In genomic region chr1:112716133-112716720, GRCh38 we compare ENCODE assay signal across 8 cellular contexts. TPM values are rescaled to one million over a fixed set of nuclear protein-coding genes. Genes with fewer than 3 reads are reported as not detected.
DNase-seq lines count a peak whose midpoint lies in the region; ATAC-seq, FAIRE-seq and TF ChIP-seq lines count a peak whose summit lies in the region.

No MANE protein-coding gene starts in this region.

- ATAC-seq in GM19463 (IDR thresholded peaks at IDR 0.05; ENCODE audit: unreplicated experiment) (peak; percentile 29), RWPE2 (ENCODE audit: low read depth) (peak; percentile 73)
- peak; percentile 39 for ATAC-seq in stimulated activated naive CD8-positive, alpha-beta T cell treated with anti-CD3 and anti-CD28 coated beads, Interleukin-15, amount 100 ng/mL, for 72 hours

- peaks cover 34% of the 10 kb centered on the region for H3K27me3 Mint-ChIP-seq in neural progenitor cell (ENCODE audit: insufficient read depth, low read depth)
- H3K27me3 Mint-ChIP-seq in stimulated activated naive CD8-positive, alpha-beta T cell treated with anti-CD3 and anti-CD28 coated beads, Interleukin-15, amount 100 ng/mL, for 72 hours, result peaks cover 63% of the 10 kb centered on the region

- no peak for FAIRE-seq in frontal cortex (lab: Jason Lieb, UNC)

- H3K4me3 Mint-ChIP-seq in neural progenitor cell, result peak overlapping the region; percentile 88
- H3K4me3 Mint-ChIP-seq in stimulated activated naive CD8-positive, alpha-beta T cell treated with anti-CD3 and anti-CD28 coated beads, Interleukin-15, amount 100 ng/mL, for 72 hours, result peak overlapping the region; percentile 89 to 96

- H3K4me1 ChIP-seq in BLaER1 (peaks cover 43% of the 10 kb centered on the region), RWPE2 (ENCODE audit: insufficient read depth, poor library complexity, severe bottlenecking) (no peaks in the 10 kb centered on the region), neural progenitor cell (peaks cover 21% of the 10 kb centered on the region)

- H3K27me3 ChIP-seq in BLaER1 (peaks cover 21% of the 10 kb centered on the region), RWPE2 (ENCODE audit: insufficient read depth, poor library complexity, severe bottlenecking) (no peaks in the 10 kb centered on the region), neural progenitor cell (peaks cover 87% of the 10 kb centered on the region)

- TF ChIP-seq CTCF in RWPE2 (IDR thresholded peaks at IDR 0.05; ENCODE audit: poor library complexity, severe bottlenecking) (peak; percentile 94), neural progenitor cell (IDR thresholded peaks at IDR 0.05) (peak; percentile 95)

- H3K9me3 ChIP-seq in BLaER1 (no peaks in the 10 kb centered on the region), RWPE2 (ENCODE audit: severe bottlenecking) (no peaks in the 10 kb centered on the region), neural progenitor cell (ENCODE audit: low read depth) (no peaks in the 10 kb centered on the region)

- H4K20me1 ChIP-seq in BLaER1, result peaks cover 14% of the 10 kb centered on the region
- peaks cover 15% of the 10 kb centered on the region for H4K20me1 ChIP-seq in neural progenitor cell (ENCODE audit: low read depth)

- DNase-seq in M059J (ENCODE audit: low read depth), result peak; percentile 89
- no peak for DNase-seq in RWPE2 (ENCODE audit: low spot score)
- DNase-seq in activated effector memory CD4-positive, alpha-beta T cell treated with anti-CD3 and anti-CD28 coated beads, Interleukin-2, amount 50 U/mL, for 16 hours, result peak; percentile 92
- DNase-seq in frontal cortex (ENCODE audit: low spot score in 2 of 2), result peak; percentile 86 to 90
- DNase-seq in neural progenitor cell (ENCODE audit: low spot score), result peak; percentile 94
- peak; percentile 70 to 73 for DNase-seq in stimulated activated naive CD8-positive, alpha-beta T cell treated with anti-CD3 and anti-CD28 coated beads, Interleukin-15, amount 100 ng/mL, for 72 hours

- H3K4me3 ChIP-seq in BLaER1, result peak overlapping the region; percentile 75
- H3K4me3 ChIP-seq in RWPE2 (ENCODE audit: severe bottlenecking), result peak overlapping the region; percentile 47
- H3K4me3 ChIP-seq in neural progenitor cell, result peak overlapping the region; percentile 60

- H3K36me3 ChIP-seq in BLaER1, result no peaks in the 10 kb centered on the region
- H3K36me3 ChIP-seq in RWPE2 (ENCODE audit: low read depth), result no peaks in the 10 kb centered on the region
- no peaks in the 10 kb centered on the region for H3K36me3 ChIP-seq in neural progenitor cell

- H3K4me2 ChIP-seq in BLaER1 (peak overlapping the region; percentile 99), neural progenitor cell (peak overlapping the region; percentile 91)

- peaks cover 4% of the 10 kb centered on the region for H3K36me3 Mint-ChIP-seq in neural progenitor cell

- H3K27ac ChIP-seq in BLaER1 (no peak overlapping the region), RWPE2 (ENCODE audit: poor library complexity, severe bottlenecking) (peak overlapping the region; percentile 11), neural progenitor cell (no peak overlapping the region)

- peaks cover 14% of the 10 kb centered on the region for H3F3A ChIP-seq in neural progenitor cell (ENCODE audit: low read depth)

- H3K79me2 ChIP-seq in neural progenitor cell (ENCODE audit: low read depth), result no peaks in the 10 kb centered on the region

- H3K4me1 Mint-ChIP-seq in neural progenitor cell, result peaks cover 16% of the 10 kb centered on the region
- H3K4me1 Mint-ChIP-seq in stimulated activated naive CD8-positive, alpha-beta T cell treated with anti-CD3 and anti-CD28 coated beads, Interleukin-15, amount 100 ng/mL, for 72 hours, result peaks cover 54% of the 10 kb centered on the region

- H2AFZ ChIP-seq in neural progenitor cell (replicated peaks), result no peak overlapping the region

- H3K27ac Mint-ChIP-seq in neural progenitor cell, result no peak overlapping the region
- peak overlapping the region; percentile 50 to 68 for H3K27ac Mint-ChIP-seq in stimulated activated naive CD8-positive, alpha-beta T cell treated with anti-CD3 and anti-CD28 coated beads, Interleukin-15, amount 100 ng/mL, for 72 hours

- H3K9ac ChIP-seq in BLaER1, result peak overlapping the region; percentile 65; the same call in 1 of the 2 replicates
- H3K9ac ChIP-seq in neural progenitor cell, result no peak overlapping the region

- H3K9me3 Mint-ChIP-seq in neural progenitor cell, result no peaks in the 10 kb centered on the region
- no peaks in the 10 kb centered on the region for H3K9me3 Mint-ChIP-seq in stimulated activated naive CD8-positive, alpha-beta T cell treated with anti-CD3 and anti-CD28 coated beads, Interleukin-15, amount 100 ng/mL, for 72 hours

RNA-seq across cellular contexts. Expression of gene PPM1J, which starts 1.1 kb away (rescaled TPM):
- total RNA-seq in M059J (2014; rRNA removed; shearing (Covaris generic)), result 1.3 and 1.5 TPM in 2 replicates
- total RNA-seq in frontal cortex (4.1 TPM), neural progenitor cell (ENCODE audit: low replicate concordance) (1.8 and 2.7 TPM in 2 replicates)

RNA-seq across cellular contexts. Expression of gene RHOC, which starts 9.3 kb away (rescaled TPM):
- 497 and 506 TPM in 2 replicates for total RNA-seq in M059J (2014; rRNA removed; shearing (Covaris generic))
- 35.1 TPM for total RNA-seq in frontal cortex
- 36.3 and 41.8 TPM in 2 replicates for total RNA-seq in neural progenitor cell (ENCODE audit: low replicate concordance)

RNA-seq across cellular contexts. Expression of gene MOV10, which starts 41.8 kb away (rescaled TPM):
- total RNA-seq in M059J (2014; rRNA removed; shearing (Covaris generic)), result 51.5 and 96.3 TPM in 2 replicates
- total RNA-seq in frontal cortex, result 5.3 TPM
- 47.5 and 92.2 TPM in 2 replicates for total RNA-seq in neural progenitor cell (ENCODE audit: low replicate concordance)

Comparison
In these comparisons a context has a peak if more than half of its experiments do, and no peak if none do; other contexts are left out.
1. RNA of gene RHOC, which starts 9.3 kb away (total RNA-seq): 497 to 506 TPM in M059J; 36.3 to 41.8 TPM in neural progenitor cell and 35.1 TPM in frontal cortex (single experiment); every median in the first group is over 10 times any median in the second.
2. Peak in every context shown above with its lines, with median percentiles within 50 percentile points of each other: H3K4me3 ChIP-seq and ATAC-seq.